Comparison of ENCODE assay signal across 28 cellular contexts in genomic region chr10:27328946-27329345, GRCh38.
"Had no signal": no experiment of that assay in that cellular context is flagged by ENCODE, and none has a peak within 500 bp of the region (broad histone marks: within the 10 kb centered on the region; RNA-seq: fewer than 3 reads in every experiment).

No MANE protein-coding gene starts in this region.

- H3K4me3 ChIP-seq: neural progenitor cell, pancreas, prostate gland, right lobe of liver, skin epidermis, smooth muscle cell, spleen, suprapubic skin, testis, tibial artery, transverse colon, upper lobe of right lung, uterus had no signal

- FAIRE-seq: pancreas had no signal

- ATAC-seq: naive thymus-derived CD4-positive, alpha-beta T cell; natural killer cell; pancreas; right cardiac atrium; right lobe of liver; stimulated activated memory B cell treated with anti-CD40 and anti-IgM and Interleukin-4, amounts not matched to agents 10 μg/mL and 1 μg/mL and 100 μg/mL, for 72 hours; stimulated activated naive CD8-positive, alpha-beta T cell treated with anti-CD3 and anti-CD28 coated beads, Interleukin-15, amount 100 ng/mL, for 72 hours; stimulated activated naive CD8-positive, alpha-beta T cell treated with anti-CD3 and anti-CD28 coated beads, Interleukin-15, Interleukin-2, amounts not matched to agents 100 U/mL and 50 U/mL, for 24 hours; upper lobe of right lung had no signal

- DNase-seq: naive thymus-derived CD4-positive, alpha-beta T cell; natural killer cell; occipital lobe; pancreas; retina; right cardiac atrium; right lobe of liver; spleen; stimulated activated CD4-positive, alpha-beta T cell treated with anti-CD3 and anti-CD28 coated beads, Interleukin-12 subunit alpha, Interleukin-12 subunit beta, amount 100 ng/mL, for 4 hours; stimulated activated CD4-positive, alpha-beta T cell treated with anti-CD3 and anti-CD28 coated beads, Interleukin-1b, Interleukin-23, amount 100 ng/mL, for 48 hours; stimulated activated CD4-positive, alpha-beta T cell treated with anti-CD3 and anti-CD28 coated beads, Interleukin-4, amount 100 ng/mL, for 1 hour; stimulated activated CD4-positive, alpha-beta T cell treated with anti-CD3 and anti-CD28 coated beads, Interleukin-4, amount 100 ng/mL, for 4 hours; stimulated activated CD8-positive, alpha-beta memory T cell treated with anti-CD3 and anti-CD28 coated beads, Interleukin-4, amount 100 ng/mL, for 48 hours; stimulated activated naive CD4-positive, alpha-beta T cell; stimulated activated naive CD8-positive, alpha-beta T cell treated with anti-CD3 and anti-CD28 coated beads, Interleukin-15, amount 100 ng/mL, for 72 hours; stimulated activated naive CD8-positive, alpha-beta T cell treated with anti-CD3 and anti-CD28 coated beads, Interleukin-15, Interleukin-2, amounts not matched to agents 100 U/mL and 50 U/mL, for 24 hours; substantia nigra; testis; tibial artery; transverse colon; upper lobe of right lung; uterus had no signal
